In genomic region chr17:18267927-18268711, GRCh38 we compare ENCODE assay signal across 8 cellular contexts. TPM values are rescaled to one million over a fixed set of nuclear protein-coding genes. Genes with fewer than 3 reads are reported as not detected.
DNase-seq lines count a peak whose midpoint lies in the region; ATAC-seq and TF ChIP-seq lines count a peak whose summit lies in the region.
"Had no signal": no experiment of that assay in that cellular context is flagged by ENCODE, and none has a peak within 500 bp of the region (broad histone marks: within the 10 kb centered on the region; RNA-seq: fewer than 3 reads in every experiment).

No MANE protein-coding gene starts in this region.

- H3K9me3 Mint-ChIP-seq in natural killer cell treated with Interleukin-12 subunit alpha and Interleukin-12 subunit beta and Interleukin-15 and Interleukin-18, amount 100 ng/mL, for 72 hours = no peaks in the 10 kb centered on the region
- H3K9me3 Mint-ChIP-seq: T-helper 1 cell treated with Interleukin-12 subunit alpha and Interleukin-12 subunit beta and Interleukin-4 antibody, amounts not matched to agents 30 μg/mL and 1 μg/mL, for 36 hours had no signal

- H3K36me3 Mint-ChIP-seq in natural killer cell treated with Interleukin-12 subunit alpha and Interleukin-12 subunit beta and Interleukin-15 and Interleukin-18, amount 100 ng/mL, for 72 hours = peaks cover 4% of the 10 kb centered on the region

- H3K4me3 ChIP-seq in epithelial cell of esophagus (ENCODE audit: low read length) = no peak overlapping the region

- H3K4me3 Mint-ChIP-seq in natural killer cell treated with Interleukin-12 subunit alpha and Interleukin-12 subunit beta and Interleukin-15 and Interleukin-18, amount 100 ng/mL, for 72 hours = no peak overlapping the region
- H3K4me3 Mint-ChIP-seq: T-helper 1 cell treated with Interleukin-12 subunit alpha and Interleukin-12 subunit beta and Interleukin-4 antibody, amounts not matched to agents 30 μg/mL and 1 μg/mL, for 36 hours had no signal

- ATAC-seq in natural killer cell treated with Interleukin-12 subunit alpha and Interleukin-12 subunit beta and Interleukin-15 and Interleukin-18, amount 100 ng/mL, for 72 hours = peak; percentile 45 to 46
- ATAC-seq in HG03565 (IDR thresholded peaks at IDR 0.05; ENCODE audit: unreplicated experiment) = no peak
- ATAC-seq in HG03108 (IDR thresholded peaks at IDR 0.05; ENCODE audit: unreplicated experiment) = no peak
- ATAC-seq in HG02571 (IDR thresholded peaks at IDR 0.05; ENCODE audit: unreplicated experiment) = no peak

- no peak for TF ChIP-seq CTCF in epithelial cell of esophagus (IDR thresholded peaks at IDR 0.05; ENCODE audit: insufficient read depth, low read depth, low read length, missing control alignments)

- H3K4me1 Mint-ChIP-seq in natural killer cell treated with Interleukin-12 subunit alpha and Interleukin-12 subunit beta and Interleukin-15 and Interleukin-18, amount 100 ng/mL, for 72 hours (ENCODE audit: low read depth in 2 of 2) = peaks cover 0 to 2% of the 10 kb centered on the region in 2 donors

- H3K27me3 Mint-ChIP-seq in natural killer cell treated with Interleukin-12 subunit alpha and Interleukin-12 subunit beta and Interleukin-15 and Interleukin-18, amount 100 ng/mL, for 72 hours = no peaks in the 10 kb centered on the region

- H3K27ac Mint-ChIP-seq in natural killer cell treated with Interleukin-12 subunit alpha and Interleukin-12 subunit beta and Interleukin-15 and Interleukin-18, amount 100 ng/mL, for 72 hours = no peak overlapping the region
- H3K27ac Mint-ChIP-seq: T-helper 1 cell treated with Interleukin-12 subunit alpha and Interleukin-12 subunit beta and Interleukin-4 antibody, amounts not matched to agents 30 μg/mL and 1 μg/mL, for 36 hours had no signal

- DNase-seq in ELR (ENCODE audit: low read depth) (peak; percentile 71), epithelial cell of esophagus (ENCODE audit: low read depth) (peak; percentile 51)
- DNase-seq in natural killer cell treated with Interleukin-12 subunit alpha and Interleukin-12 subunit beta and Interleukin-15 and Interleukin-18, amount 100 ng/mL, for 72 hours (ENCODE audit: low spot score) = no peak

TF ChIP-seq in PFSK-1, 5 proteins besides CTCF, POLR2A, EP300 and RAD21:
- TF ChIP-seq TAF1 (IDR thresholded peaks at IDR 0.05; ENCODE audit: borderline replicate concordance, insufficient read depth, low read length) (no peak), POLR2AphosphoS5 (IDR thresholded peaks at IDR 0.05; ENCODE audit: low read depth, low read length) (peak; percentile 31; the same call in 1 of the 2 replicates)

RNA-seq across cellular contexts. Expression of gene MIEF2, which starts 7.7 kb away (rescaled TPM):
- polyA plus RNA-seq in PFSK-1 (2012; ENCODE audit: insufficient read length, low read depth) = 18.5 TPM
- 1 to 10 TPM; 6.8 to 8.1 TPM for total RNA-seq in natural killer cell treated with Interleukin-12 subunit alpha and Interleukin-12 subunit beta and Interleukin-15 and Interleukin-18, amount 100 ng/mL, for 72 hours

RNA-seq across cellular contexts. Expression of gene FLII, which starts 9.6 kb away (rescaled TPM):
- polyA plus RNA-seq in PFSK-1 (2012; ENCODE audit: insufficient read length, low read depth) = 411 TPM
- total RNA-seq in natural killer cell treated with Interleukin-12 subunit alpha and Interleukin-12 subunit beta and Interleukin-15 and Interleukin-18, amount 100 ng/mL, for 72 hours = 100 to 1,000 TPM; 247 to 285 TPM

RNA-seq across cellular contexts. Expression of gene LLGL1, which starts 42.7 kb away (rescaled TPM):
- polyA plus RNA-seq in PFSK-1 (2012; ENCODE audit: insufficient read length, low read depth) = 49.6 TPM
- 10 to 100 TPM; 16.6 to 23.0 TPM for total RNA-seq in natural killer cell treated with Interleukin-12 subunit alpha and Interleukin-12 subunit beta and Interleukin-15 and Interleukin-18, amount 100 ng/mL, for 72 hours

RNA-seq across cellular contexts. Expression of gene TOP3A, which starts 46.7 kb away (rescaled TPM):
- polyA plus RNA-seq in PFSK-1 (2012; ENCODE audit: insufficient read length, low read depth) = 33.2 TPM
- 100 to 1,000 TPM in 1 of 2 donors, 10 to 100 TPM in 1; 65.6 to 144 TPM for total RNA-seq in natural killer cell treated with Interleukin-12 subunit alpha and Interleukin-12 subunit beta and Interleukin-15 and Interleukin-18, amount 100 ng/mL, for 72 hours

RNA-seq across cellular contexts. Expression of gene SMCR8, which starts 47.0 kb away (rescaled TPM):
- polyA plus RNA-seq in PFSK-1 (2012; ENCODE audit: insufficient read length, low read depth) = 27.7 TPM
- 10 to 100 TPM; 29.1 to 32.1 TPM for total RNA-seq in natural killer cell treated with Interleukin-12 subunit alpha and Interleukin-12 subunit beta and Interleukin-15 and Interleukin-18, amount 100 ng/mL, for 72 hours

Comparison
In these comparisons a context has a peak if more than half of its experiments do, and no peak if none do; other contexts are left out.
1. ATAC-seq: peak in natural killer cell treated with Interleukin-12 subunit alpha and Interleukin-12 subunit beta and Interleukin-15 and Interleukin-18, amount 100 ng/mL, for 72 hours (2 of 2); none in HG03565 (single experiment), HG03108 (single experiment) and HG02571 (single experiment).